8 cellular contexts compared by ENCODE assay signal in the genomic region with DNA sequence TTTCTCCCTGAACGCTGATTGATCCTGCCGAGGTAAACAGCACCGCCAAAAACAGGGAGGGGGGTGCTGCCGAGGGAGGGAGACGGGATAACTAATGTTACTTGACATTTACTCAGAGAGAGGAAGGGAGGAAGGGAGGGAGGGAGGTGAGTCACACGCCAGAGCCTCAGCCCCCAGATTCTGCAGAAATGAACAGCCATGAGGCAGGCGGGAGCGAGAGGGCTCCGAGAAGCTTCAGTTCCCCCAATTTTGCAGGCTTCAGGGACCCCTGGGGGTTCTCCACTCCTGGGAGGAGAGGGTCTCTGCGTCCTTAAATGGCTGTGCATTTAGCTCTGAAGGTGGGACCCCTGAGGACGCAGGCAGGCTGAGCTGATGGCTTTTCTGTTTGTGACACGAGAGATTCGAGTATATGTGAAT. TPM values are rescaled to one million over a fixed set of nuclear protein-coding genes. Genes with fewer than 3 reads are reported as not detected.
A peak's percentile ranks its signal among the peaks of the same experiment; 100 is the strongest.
DNase-seq lines count a peak whose midpoint lies in the region; TF ChIP-seq lines count a peak whose summit lies in the region.

No MANE protein-coding gene starts in this region.

- TF ChIP-seq CTCF in thyroid gland (IDR thresholded peaks at IDR 0.05) = no peak

- no peak for TF ChIP-seq POLR2A in thyroid gland (IDR thresholded peaks at IDR 0.05)

- no peaks in the 10 kb centered on the region for H3K27me3 ChIP-seq in effector memory CD4-positive, alpha-beta T cell (replicated peaks; ENCODE audit: control insufficient read depth, insufficient read depth, low read length, poor library complexity, severe bottlenecking)
- H3K27me3 ChIP-seq in thyroid gland = no peaks in the 10 kb centered on the region

- H3K9me3 ChIP-seq in KOPT-K1 (ENCODE audit: insufficient read depth, low read length, poor library complexity, severe bottlenecking) = peaks cover 7% of the 10 kb centered on the region
- no peaks in the 10 kb centered on the region for H3K9me3 ChIP-seq in effector memory CD4-positive, alpha-beta T cell (ENCODE audit: control insufficient read depth, low read length)
- H3K9me3 ChIP-seq in thyroid gland = no peaks in the 10 kb centered on the region

- H3K4me3 ChIP-seq in effector memory CD4-positive, alpha-beta T cell (ENCODE audit: insufficient read depth, low read depth, low read length, poor library complexity, severe bottlenecking) = peak overlapping the region; percentile 15
- no peak overlapping the region for H3K4me3 ChIP-seq in thyroid gland (replicated peaks in 1 of 3)

- H3K27ac ChIP-seq in KOPT-K1 (ENCODE audit: low read depth, low read length, poor library complexity, severe bottlenecking) (peak overlapping the region; percentile 62), thyroid gland (no peak overlapping the region)
- H3K27ac ChIP-seq in effector memory CD4-positive, alpha-beta T cell (ENCODE audit: insufficient read depth, low read length, poor library complexity, severe bottlenecking) = peak overlapping the region; percentile 58

- intact Hi-C loops in thyroid gland (cut with DNase I) = no loop called here

- 32 to 47% methylated on average over 13 of the region's 13 CpGs for WGBS in thyroid gland, 2 donors

- H3K4me1 ChIP-seq in effector memory CD4-positive, alpha-beta T cell (ENCODE audit: control insufficient read depth, insufficient read depth, low read length, poor library complexity, severe bottlenecking) = peaks cover 33% of the 10 kb centered on the region
- no peaks in the 10 kb centered on the region for H3K4me1 ChIP-seq in thyroid gland

- DNase-seq in activated CD4-positive, alpha-beta T cell treated with anti-CD3 and anti-CD28 coated beads for 48 hours = peak; percentile 81
- peak in 1 of 3 donors; percentile 23 for DNase-seq in effector memory CD4-positive, alpha-beta T cell
- peak; percentile 42 to 59 (median 56) for DNase-seq in stimulated activated CD4-positive, alpha-beta T cell treated with anti-CD3 and anti-CD28 coated beads, Interleukin-12 subunit alpha, Interleukin-12 subunit beta, amount 100 ng/mL, for 48 hours (ENCODE audit: low read depth in 2 of 3, low spot score in 1 of 3)
- DNase-seq in NCI-H1436 (lab: John Stamatoyannopoulos, UW) (no peak), D341Med (ENCODE audit: low spot score) (no peak), thyroid gland (no peak), NCI-H187 (lab: John Stamatoyannopoulos, UW) (no peak)

- H3K36me3 ChIP-seq in KOPT-K1 (ENCODE audit: insufficient read depth, low read length) = no peaks in the 10 kb centered on the region
- no peaks in the 10 kb centered on the region for H3K36me3 ChIP-seq in effector memory CD4-positive, alpha-beta T cell (ENCODE audit: control insufficient read depth, insufficient read depth, low read length)
- no peaks in the 10 kb centered on the region for H3K36me3 ChIP-seq in thyroid gland

RNA-seq across cellular contexts. Expression of a gene that starts 59.1 kb away (rescaled TPM):
- total RNA-seq in thyroid gland = 10 to 100 TPM in 3 of 4 donors, 1 to 10 TPM in 1; 7.8 to 20.2 (median 12.6) TPM

Comparison
In these comparisons a context has a peak if more than half of its experiments do, and no peak if none do; other contexts are left out.
1. H3K27ac ChIP-seq: peak in KOPT-K1 (single experiment) and effector memory CD4-positive, alpha-beta T cell (single experiment); none in thyroid gland (0 of 3).
2. DNase-seq: peak in activated CD4-positive, alpha-beta T cell treated with anti-CD3 and anti-CD28 coated beads for 48 hours (single experiment) and stimulated activated CD4-positive, alpha-beta T cell treated with anti-CD3 and anti-CD28 coated beads, Interleukin-12 subunit alpha, Interleukin-12 subunit beta, amount 100 ng/mL, for 48 hours (3 of 3); none in NCI-H1436 (single experiment), D341Med (single experiment), thyroid gland (0 of 2) and NCI-H187 (0 of 2).